18 cellular contexts compared by ENCODE assay signal in the genomic region with DNA sequence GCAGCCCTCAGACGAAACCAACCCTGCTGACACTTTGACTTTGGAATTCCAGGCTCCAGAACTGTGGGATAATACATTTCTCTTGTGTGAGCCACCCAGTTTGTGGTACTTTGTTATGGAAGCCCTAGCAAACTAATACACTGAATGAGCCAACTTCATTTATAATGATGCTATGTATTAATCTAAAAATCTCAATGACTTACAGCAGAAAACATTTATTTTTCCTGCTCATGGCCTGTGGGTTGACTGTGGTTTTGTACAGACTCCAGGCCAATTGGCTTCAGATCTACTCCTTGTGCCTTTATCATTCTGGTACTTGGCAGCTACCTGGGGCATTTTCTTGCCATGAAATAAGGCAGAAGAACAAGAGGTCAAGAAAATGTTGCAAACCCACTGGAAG.
"Had no signal": no experiment of that assay in that cellular context is flagged by ENCODE, and none has a peak within 500 bp of the region (broad histone marks: within the 10 kb centered on the region; RNA-seq: fewer than 3 reads in every experiment).

No MANE protein-coding gene starts in this region.

- H3K27me3 ChIP-seq: breast epithelium, pancreas, sigmoid colon, thyroid gland had no signal

- ATAC-seq: activated CD8-positive, alpha-beta T cell treated with anti-CD3 and anti-CD28 coated beads, Interleukin-2, amount 10 ng/mL, durations not matched to agents 7 days and 5 days; activated T-cell treated with anti-CD3 and anti-CD28 coated beads, Interleukin-2, amount 50 U/mL, for 72 hours; effector memory CD8-positive, alpha-beta T cell; mucosa of descending colon; naive thymus-derived CD8-positive, alpha-beta T cell; pancreas; stimulated activated effector memory CD8-positive, alpha-beta T cell treated with anti-CD3 and anti-CD28 coated beads, Interleukin-12 subunit alpha, Interleukin-12 subunit beta, amount 100 ng/mL, for 72 hours had no signal

- H3K4me3 ChIP-seq: breast epithelium, left ventricle myocardium inferior, mucosa of descending colon, pancreas, sigmoid colon, thyroid gland had no signal

- H3K9me3 ChIP-seq: breast epithelium, left ventricle myocardium inferior, mucosa of descending colon, pancreas, sigmoid colon, thyroid gland had no signal

- H3K27ac ChIP-seq: breast epithelium, left ventricle myocardium inferior, pancreas, sigmoid colon, thyroid gland had no signal

- DNase-seq: activated B cell treated with CpG ODN at 0.5 μM for 24 hours; activated CD4-positive, alpha-beta T cell treated with anti-CD3 and anti-CD28 coated beads for 48 hours; activated CD8-positive, alpha-beta memory T cell treated with anti-CD3 and anti-CD28 coated beads, Interleukin-2, amount 50 U/mL, for 4 hours; activated CD8-positive, alpha-beta T cell treated with anti-CD3 and anti-CD28 coated beads, Interleukin-2, amount 10 ng/mL, durations not matched to agents 7 days and 5 days; activated gamma-delta T cell; activated T-cell treated with anti-CD3 and anti-CD28 coated beads, Interleukin-2, amount 50 U/mL, for 72 hours; amygdala; cerebellar nuclear complex; effector memory CD8-positive, alpha-beta T cell; left ventricle myocardium inferior; mucosa of descending colon; naive thymus-derived CD8-positive, alpha-beta T cell; pancreas; sigmoid colon; stimulated activated CD4-positive, alpha-beta T cell treated with anti-CD3 and anti-CD28 coated beads, Interleukin-1b, Interleukin-23, amount 100 ng/mL, for 48 hours; thyroid gland had no signal

- H3K36me3 ChIP-seq: breast epithelium, left ventricle myocardium inferior, pancreas, sigmoid colon, thyroid gland had no signal

- H3K4me1 ChIP-seq: breast epithelium, left ventricle myocardium inferior, pancreas, thyroid gland had no signal
